ENCODE assay signal across 13 cellular contexts in the genomic region with DNA sequence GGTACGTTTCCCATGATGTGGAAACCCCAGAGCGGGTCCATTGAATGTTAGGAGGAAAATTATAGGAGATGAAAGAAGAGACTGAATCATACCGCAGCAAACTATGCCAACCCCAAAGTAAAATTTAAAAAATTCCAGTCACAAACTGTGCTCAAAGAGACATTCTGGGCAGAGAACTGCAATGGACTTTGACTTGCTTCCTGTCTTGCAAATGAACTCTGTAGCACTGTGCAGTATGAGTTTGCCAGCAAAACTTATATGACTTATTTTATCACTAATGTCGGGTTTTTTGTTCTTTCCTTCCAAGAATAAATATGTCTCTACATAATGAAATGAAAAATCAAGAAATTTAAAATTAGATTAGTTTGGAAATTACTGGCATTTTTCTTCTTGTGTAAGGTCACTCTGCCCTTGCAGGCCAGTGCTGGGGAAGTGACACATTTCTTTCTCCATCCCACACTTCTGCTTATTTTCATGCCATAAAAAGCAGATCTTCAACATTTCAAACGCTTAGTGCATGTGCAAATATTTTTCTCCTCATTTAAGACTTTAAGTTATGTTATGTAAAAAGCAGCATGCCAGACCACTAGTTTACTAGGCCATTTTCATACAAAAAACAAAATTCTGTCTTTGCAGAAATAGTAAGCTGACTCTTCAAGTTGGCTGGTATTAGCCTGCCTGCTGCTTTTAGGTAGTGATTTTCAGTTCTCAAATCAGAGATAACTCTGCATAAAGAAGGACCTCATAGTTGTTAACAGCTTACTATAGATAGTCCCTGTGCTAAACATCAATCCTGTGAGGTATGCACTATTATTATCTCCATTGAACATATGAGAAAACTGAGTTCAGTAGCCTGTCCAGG. TPM values are rescaled to one million over a fixed set of nuclear protein-coding genes. Genes with fewer than 3 reads are reported as not detected.
DNase-seq lines count a peak whose midpoint lies in the region; ATAC-seq and TF ChIP-seq lines count a peak whose summit lies in the region.
"Had no signal": no experiment of that assay in that cellular context is flagged by ENCODE, and none has a peak within 500 bp of the region (broad histone marks: within the 10 kb centered on the region; RNA-seq: fewer than 3 reads in every experiment).

No MANE protein-coding gene starts in this region.

- H3K27ac ChIP-seq in psoas muscle = no peak overlapping the region
- no peak overlapping the region for H3K27ac ChIP-seq in substantia nigra (ENCODE audit: low read depth, low read length, poor library complexity, severe bottlenecking)

- no peak overlapping the region for H3K27ac Mint-ChIP-seq in chondrocyte (ENCODE audit: unreplicated experiment)

- WGBS in psoas muscle, 3 donors = 59 to 74% (median 72%) methylated on average over 5 of the region's 5 CpGs

- TF ChIP-seq CTCF in psoas muscle (IDR thresholded peaks at IDR 0.05) (no peak), chondrocyte (IDR thresholded peaks at IDR 0.05) (no peak)

- no peaks in the 10 kb centered on the region for H3K9me3 Mint-ChIP-seq in chondrocyte (ENCODE audit: low read depth)

- DNase-seq in adipocyte (ENCODE audit: low read depth) (no peak), psoas muscle (no peak), substantia nigra (lab: John Stamatoyannopoulos, UW) (no peak), NCI-H524 (lab: John Stamatoyannopoulos, UW) (no peak), chondrocyte (ENCODE audit: low spot score) (no peak)
- DNase-seq: activated CD8-positive, alpha-beta memory T cell treated with anti-CD3 and anti-CD28 coated beads, Interleukin-2, amount 50 U/mL, for 4 hours; DMS153; mesendoderm; small intestine; stimulated activated naive CD4-positive, alpha-beta T cell had no signal

- peak overlapping the region; percentile 14 for H3K9ac ChIP-seq in adipocyte (ENCODE audit: low read length)

- H3K4me3 Mint-ChIP-seq in chondrocyte (ENCODE audit: unreplicated experiment) = no peak overlapping the region

- peaks cover 12% of the 10 kb centered on the region for H3K4me1 ChIP-seq in adipocyte (ENCODE audit: control insufficient read depth, insufficient read depth, low read length)
- peaks cover 13% of the 10 kb centered on the region for H3K4me1 ChIP-seq in psoas muscle

- no peaks in the 10 kb centered on the region for H3K27me3 Mint-ChIP-seq in chondrocyte (ENCODE audit: low read depth)

- H3K27me3 ChIP-seq in adipocyte (replicated peaks; ENCODE audit: control insufficient read depth, insufficient read depth, low read length) (no peaks in the 10 kb centered on the region), psoas muscle (ENCODE audit: insufficient read depth in 3 of 3, low read length in 2 of 3) (no peaks in the 10 kb centered on the region)

- ATAC-seq in GM18868 (IDR thresholded peaks at IDR 0.05; ENCODE audit: unreplicated experiment) = peak; percentile 40
- peak; percentile 50 for ATAC-seq in HG03039 (IDR thresholded peaks at IDR 0.05; ENCODE audit: unreplicated experiment)
- peak in 3 of 4 donors; percentile 40 to 80 (median 59) for ATAC-seq in psoas muscle
- no peak for ATAC-seq in esophagus mucosa

- intact Hi-C loops in psoas muscle (cut with DNase I) = no loop called here

- no peaks in the 10 kb centered on the region for H3K9me3 ChIP-seq in adipocyte (ENCODE audit: control insufficient read depth, low read length)
- H3K9me3 ChIP-seq in psoas muscle = no peaks in the 10 kb centered on the region

- H3K4me3 ChIP-seq in adipocyte (ENCODE audit: low read length) = no peak overlapping the region
- no peak overlapping the region for H3K4me3 ChIP-seq in psoas muscle

- H3K4me1 Mint-ChIP-seq in chondrocyte (ENCODE audit: low read depth) = peaks cover 12% of the 10 kb centered on the region

- H3K36me3 Mint-ChIP-seq in chondrocyte (ENCODE audit: low read depth) = peaks cover 2% of the 10 kb centered on the region

- H3K36me3 ChIP-seq in adipocyte (ENCODE audit: control insufficient read depth, insufficient read depth, low read length, severe bottlenecking) = no peaks in the 10 kb centered on the region
- H3K36me3 ChIP-seq in psoas muscle (ENCODE audit: insufficient read depth in 1 of 2, low read depth in 1 of 2) = no peaks in the 10 kb centered on the region

RNA-seq across cellular contexts. Expression of a gene that starts 32.2 kb away (rescaled TPM):
- total RNA-seq in psoas muscle (100 to 1,000 TPM in 1 of 4 donors, 10 to 100 TPM in 3; 53.2 to 121 (median 71.0) TPM), chondrocyte (376 to 395 TPM (median 377 TPM) in 3 replicates), esophagus mucosa (75.9 TPM)
- 100 to 1,000 TPM in 1 of 3 donors, 10 to 100 TPM in 2; 70.8 to 252 (median 81.6) TPM for polyA plus RNA-seq in psoas muscle
